ENCODE assay signal across 10 cellular contexts in genomic region chr6:27836080-27836782, GRCh38.
DNase-seq lines count a peak whose midpoint lies in the region; ATAC-seq and TF ChIP-seq lines count a peak whose summit lies in the region.
"Had no signal": no experiment of that assay in that cellular context is flagged by ENCODE, and none has a peak within 500 bp of the region (broad histone marks: within the 10 kb centered on the region; RNA-seq: fewer than 3 reads in every experiment).

No MANE protein-coding gene starts in this region.

- no peaks in the 10 kb centered on the region for H4K20me1 ChIP-seq in neural progenitor cell (ENCODE audit: low read depth)

- H3K79me2 ChIP-seq in neural progenitor cell (ENCODE audit: low read depth): peaks cover 21% of the 10 kb centered on the region

- peak overlapping the region; percentile 88 to 96 for H3K9ac ChIP-seq in duodenal mucosa (ENCODE audit: low read depth in 1 of 2, low read length in 2 of 2)
- H3K9ac ChIP-seq in neural progenitor cell: peak overlapping the region; percentile 94

- H3K27me3 ChIP-seq in CD4-positive, CD25-positive, alpha-beta regulatory T cell (ENCODE audit: control insufficient read depth, insufficient read depth, low read length): no peaks in the 10 kb centered on the region
- H3K27me3 ChIP-seq in MG63 (no peaks in the 10 kb centered on the region), duodenal mucosa (ENCODE audit: control insufficient read depth in 1 of 2, insufficient read depth in 2 of 2, low read length in 2 of 2) (no peaks in the 10 kb centered on the region), neural progenitor cell (no peaks in the 10 kb centered on the region)

- H3F3A ChIP-seq in neural progenitor cell (ENCODE audit: low read depth): peaks cover 56% of the 10 kb centered on the region

- H2AFZ ChIP-seq in neural progenitor cell (replicated peaks): no peak overlapping the region

- H3K9me3 ChIP-seq in CD4-positive, CD25-positive, alpha-beta regulatory T cell (ENCODE audit: control insufficient read depth in 2 of 2, low read length in 2 of 2): no peaks in the 10 kb centered on the region
- H3K9me3 ChIP-seq in MG63 (no peaks in the 10 kb centered on the region), duodenal mucosa (ENCODE audit: control insufficient read depth in 1 of 2, low read length in 2 of 2) (no peaks in the 10 kb centered on the region), neural progenitor cell (ENCODE audit: low read depth) (no peaks in the 10 kb centered on the region)

- no peak for TF ChIP-seq CTCF in neural progenitor cell (IDR thresholded peaks at IDR 0.05)

- peaks cover 11 to 24% (median 19%) of the 10 kb centered on the region in 4 donors for H3K4me1 Mint-ChIP-seq in CD4-positive, CD25-positive, alpha-beta regulatory T cell
- peaks cover 33% of the 10 kb centered on the region for H3K4me1 Mint-ChIP-seq in neural progenitor cell

- H3K27me3 Mint-ChIP-seq in CD4-positive, CD25-positive, alpha-beta regulatory T cell: no peaks in the 10 kb centered on the region
- H3K27me3 Mint-ChIP-seq in neural progenitor cell (ENCODE audit: insufficient read depth, low read depth): peaks cover 3% of the 10 kb centered on the region

- CTCF ChIA-PET in HEK293T (lab: Yijun Ruan, JAX): interaction anchor here (0.6 to 1.4 kb wide), 2 partner anchors 57 to 291 kb away, joined by 3 to 4 read pairs; a partner anchor contains a TSS

- H3K4me3 Mint-ChIP-seq in CD4-positive, CD25-positive, alpha-beta regulatory T cell: no peak overlapping the region
- no peak overlapping the region for H3K4me3 Mint-ChIP-seq in neural progenitor cell

- ATAC-seq in CD4-positive, CD25-positive, alpha-beta regulatory T cell (ENCODE audit: low read depth in 2 of 2): no peak
- ATAC-seq in GM21526 (IDR thresholded peaks at IDR 0.05; ENCODE audit: low FRiP score, unreplicated experiment) (no peak), GM18511 (IDR thresholded peaks at IDR 0.05; ENCODE audit: unreplicated experiment) (no peak)

- no peak overlapping the region for H3K27ac Mint-ChIP-seq in CD4-positive, CD25-positive, alpha-beta regulatory T cell
- no peak overlapping the region for H3K27ac Mint-ChIP-seq in neural progenitor cell

- H3K27ac ChIP-seq in CD4-positive, CD25-positive, alpha-beta regulatory T cell (ENCODE audit: insufficient read depth, low read length, poor library complexity, severe bottlenecking): peak overlapping the region; percentile 98
- H3K27ac ChIP-seq in duodenal mucosa (ENCODE audit: low read depth, low read length) (peak overlapping the region; percentile 98), neural progenitor cell (peak overlapping the region; percentile 98)

- H3K36me3 Mint-ChIP-seq in CD4-positive, CD25-positive, alpha-beta regulatory T cell: no peaks in the 10 kb centered on the region
- H3K36me3 Mint-ChIP-seq in neural progenitor cell: peaks cover 9% of the 10 kb centered on the region

- H3K9me3 Mint-ChIP-seq in CD4-positive, CD25-positive, alpha-beta regulatory T cell: peaks cover 0 to 1% (median 0%) of the 10 kb centered on the region in 7 donors
- no peaks in the 10 kb centered on the region for H3K9me3 Mint-ChIP-seq in neural progenitor cell

- H3K36me3 ChIP-seq in CD4-positive, CD25-positive, alpha-beta regulatory T cell (ENCODE audit: control insufficient read depth, insufficient read depth, low read length): no peaks in the 10 kb centered on the region
- peaks cover 32% of the 10 kb centered on the region for H3K36me3 ChIP-seq in MG63
- H3K36me3 ChIP-seq in duodenal mucosa (ENCODE audit: control insufficient read depth in 1 of 2, insufficient read depth in 2 of 2, low read length in 2 of 2): no peaks in the 10 kb centered on the region
- H3K36me3 ChIP-seq in neural progenitor cell: no peaks in the 10 kb centered on the region

- POLR2A ChIA-PET in HEK293T (lab: Yijun Ruan, JAX): interaction anchor here (0.6 to 7.7 kb wide), 22 partner anchors 8 to 1815 kb away, joined by 3 to 422 read pairs (median 14); a partner anchor contains a TSS

- DNase-seq in CD4-positive, CD25-positive, alpha-beta regulatory T cell: no peak
- no peak for DNase-seq in MG63
- no peak for DNase-seq in neural progenitor cell (ENCODE audit: low spot score)
- no peak for DNase-seq in HEK293T (ENCODE audit: extremely low spot score)
- no peak for DNase-seq in 8988T
- DNase-seq: activated gamma-delta T cell, NCI-H187 treated with DMSO at 0.1 percent for 48 hours had no signal

- peak overlapping the region; percentile 93 for H3K4me2 ChIP-seq in neural progenitor cell

- peak overlapping the region; percentile 98 for H3K4me3 ChIP-seq in CD4-positive, CD25-positive, alpha-beta regulatory T cell (ENCODE audit: low read depth, low read length)
- H3K4me3 ChIP-seq in MG63 (peak overlapping the region; percentile 87), duodenal mucosa (ENCODE audit: low read depth in 1 of 2, low read length in 2 of 2) (peak overlapping the region; percentile 79 to 86), neural progenitor cell (peak overlapping the region; percentile 81)

- peaks cover 48% of the 10 kb centered on the region for H3K4me1 ChIP-seq in CD4-positive, CD25-positive, alpha-beta regulatory T cell (ENCODE audit: control insufficient read depth, insufficient read depth, low read length, poor library complexity, severe bottlenecking)
- peaks cover 16 to 19% of the 10 kb centered on the region in 2 donors for H3K4me1 ChIP-seq in duodenal mucosa (ENCODE audit: control insufficient read depth in 1 of 2, insufficient read depth in 2 of 2, low read length in 2 of 2)
- peaks cover 33% of the 10 kb centered on the region for H3K4me1 ChIP-seq in neural progenitor cell

TF ChIP-seq in HEK293T, 16 proteins besides CTCF, POLR2A, EP300 and RAD21:
- TF ChIP-seq ELF4 (IDR thresholded peaks at IDR 0.05): no peak
- TF ChIP-seq HDGF (IDR thresholded peaks at IDR 0.05; ENCODE audit: borderline replicate concordance): no peak
- no peak for TF ChIP-seq TARDBP (IDR thresholded peaks at IDR 0.05)
- TF ChIP-seq SP1 (IDR thresholded peaks at IDR 0.05): no peak
- no peak for TF ChIP-seq SUZ12 (IDR thresholded peaks at IDR 0.05)
- no peak for TF ChIP-seq BHLHE40 (IDR thresholded peaks at IDR 0.05; ENCODE audit: borderline replicate concordance)
- no peak for TF ChIP-seq LEF1 (IDR thresholded peaks at IDR 0.05; ENCODE audit: borderline replicate concordance)
- no peak for TF ChIP-seq FOXM1 (IDR thresholded peaks at IDR 0.05; ENCODE audit: borderline replicate concordance)
- TF ChIP-seq FOXA1 (IDR thresholded peaks at IDR 0.05): no peak
- TF ChIP-seq L3MBTL2 (conservative IDR thresholded peaks at IDR 0.05): no peak
- TF ChIP-seq ARNT (IDR thresholded peaks at IDR 0.05): no peak
- no peak for TF ChIP-seq ZNF384 (IDR thresholded peaks at IDR 0.05)
- no peak for TF ChIP-seq FOXK2 (IDR thresholded peaks at IDR 0.05)
- no peak for TF ChIP-seq NFRKB (IDR thresholded peaks at IDR 0.05)
- no peak for TF ChIP-seq CTBP1 (IDR thresholded peaks at IDR 0.05; ENCODE audit: borderline replicate concordance)
- TF ChIP-seq PKNOX1 (IDR thresholded peaks at IDR 0.05): no peak
